Comparison of ENCODE assay signal across 8 cellular contexts in genomic region chr17:28185658-28186057, GRCh38.
"Had no signal": no experiment of that assay in that cellular context is flagged by ENCODE, and none has a peak within 500 bp of the region (broad histone marks: within the 10 kb centered on the region; RNA-seq: fewer than 3 reads in every experiment).

No MANE protein-coding gene starts in this region.

- DNase-seq: GDM1, GF-D8 had no signal

- H3K4me3 ChIP-seq: GM12878 had no signal

- FAIRE-seq: G401.6, GM12878, GM12891, GM12892, GM18507, GM19239 had no signal

- ATAC-seq: GM12878 had no signal
